In genomic region chr10:24239289-24239688, GRCh38 we compare ENCODE assay signal across 1 cellular context.
TF ChIP-seq lines count a peak whose summit lies in the region.

No MANE protein-coding gene starts in this region.

TF ChIP-seq in HEK293, 187 proteins besides CTCF, POLR2A, EP300 and RAD21 (continued from another document):
- TF ChIP-seq ZNF707 (tag by site-specific recombination; IDR thresholded peaks at IDR 0.05) (no peak), ZBTB26 (tag by site-specific recombination; optimal IDR thresholded peaks at IDR 0.05) (no peak), ZNF37A (tag by site-specific recombination; IDR thresholded peaks at IDR 0.05) (no peak), ZSCAN4 (tag by site-specific recombination; IDR thresholded peaks at IDR 0.05) (peak; percentile 81), ZEB2 (tag by site-specific recombination; IDR thresholded peaks at IDR 0.05) (peak; percentile 34; the same call in 1 of the 2 replicates), SP7 (tag by site-specific recombination; IDR thresholded peaks at IDR 0.05) (no peak), ZNF266 (tag by site-specific recombination; IDR thresholded peaks at IDR 0.05; ENCODE audit: low read depth) (no peak), ZBTB7A (tag by site-specific recombination; IDR thresholded peaks at IDR 0.05; ENCODE audit: low read depth) (no peak), ZNF221 (tag by site-specific recombination; IDR thresholded peaks at IDR 0.05; ENCODE audit: borderline replicate concordance) (no peak), ZNF16 (tag by site-specific recombination; IDR thresholded peaks at IDR 0.05; ENCODE audit: low read depth) (no peak), ZNF596 (tag by site-specific recombination; IDR thresholded peaks at IDR 0.05) (no peak), KLF8 (tag by site-specific recombination; IDR thresholded peaks at IDR 0.05) (no peak), ZNF114 (tag by site-specific recombination; IDR thresholded peaks at IDR 0.05) (no peak), SCRT2 (tag by site-specific recombination; IDR thresholded peaks at IDR 0.05) (peak; percentile 20), ZNF654 (tag by site-specific recombination; IDR thresholded peaks at IDR 0.05; ENCODE audit: low read depth) (no peak), KLF7 (tag by site-specific recombination; IDR thresholded peaks at IDR 0.05; ENCODE audit: borderline replicate concordance) (no peak), ZBTB21 (tag by site-specific recombination; IDR thresholded peaks at IDR 0.05) (no peak), ZFP41 (tag by site-specific recombination; IDR thresholded peaks at IDR 0.05; ENCODE audit: borderline replicate concordance) (no peak), ZNF132 (tag by site-specific recombination; IDR thresholded peaks at IDR 0.05; ENCODE audit: borderline replicate concordance) (no peak), ZNF433 (tag by site-specific recombination; IDR thresholded peaks at IDR 0.05; ENCODE audit: low read depth) (no peak), ZFP69B (tag by site-specific recombination; IDR thresholded peaks at IDR 0.05) (no peak)
